In genomic region chr2:99545066-99545465, GRCh38 we compare ENCODE assay signal across 29 cellular contexts. TPM values are rescaled to one million over a fixed set of nuclear protein-coding genes. Genes with fewer than 3 reads are reported as not detected.
DNase-seq lines count a peak whose midpoint lies in the region; ATAC-seq and TF ChIP-seq lines count a peak whose summit lies in the region.
"Had no signal": no experiment of that assay in that cellular context is flagged by ENCODE, and none has a peak within 500 bp of the region (broad histone marks: within the 10 kb centered on the region; RNA-seq: fewer than 3 reads in every experiment).

No MANE protein-coding gene starts in this region.

- H3K4me1 Mint-ChIP-seq in GM23338, result peaks cover 18% of the 10 kb centered on the region
- no peaks in the 10 kb centered on the region for H3K4me1 Mint-ChIP-seq in CD8-positive, alpha-beta T cell (ENCODE audit: low read depth)
- H3K4me1 Mint-ChIP-seq: activated T-helper 17 cell treated with anti-CD3 and anti-CD28 coated beads, Interleukin-2, amount 50 U/mL, for 72 hours; T-cell had no signal

- H3K27me3 ChIP-seq in GM23338 (ENCODE audit: insufficient read depth) (no peaks in the 10 kb centered on the region), left lung (no peaks in the 10 kb centered on the region)
- no peaks in the 10 kb centered on the region for H3K27me3 ChIP-seq in CD8-positive, alpha-beta T cell (ENCODE audit: insufficient read depth, low read length)
- H3K27me3 ChIP-seq: BLaER1 treated with 17β-estradiol and CSF1 and Interleukin-3, amounts not matched to agents 10 nM and 100 nM; suprapubic skin; uterus had no signal

- DNase-seq in ACHN, result peak; percentile 25
- peak; percentile 16 for DNase-seq in GM23338 (ENCODE audit: low spot score)
- DNase-seq in astrocyte of the spinal cord (ENCODE audit: low read depth, low spot score), result peak; percentile 27
- no peak for DNase-seq in left lung
- no peak for DNase-seq in GM13976 (ENCODE audit: low spot score)
- DNase-seq in iPS-NIHi11 (ENCODE audit: low spot score), result no peak
- no peak for DNase-seq in CD8-positive, alpha-beta T cell
- no peak for DNase-seq in middle frontal gyrus (ENCODE audit: extremely low spot score, low spot score)
- DNase-seq: activated CD4-positive, alpha-beta T cell treated with anti-CD3 and anti-CD28 coated beads, Interleukin-2, amount 50 U/mL, for 48 hours; activated CD4-positive, CD25-positive, alpha-beta regulatory T cell; activated CD8-positive, alpha-beta memory T cell treated with anti-CD3 and anti-CD28 coated beads, Interleukin-2, amount 50 U/mL, for 4 hours; Calu3; effector memory CD4-positive, alpha-beta T cell; esophagus squamous epithelium; GOT3; naive B cell; NCI-H1436; NCI-H526; occipital lobe; stimulated activated naive B cell treated with anti-CD40 and anti-IgM and Interleukin-4, amounts not matched to agents 10 μg/mL and 1 μg/mL and 100 μg/mL, for 72 hours; T-cell; uterus had no signal

- peaks cover 6% of the 10 kb centered on the region; the same call in 1 of the 2 replicates for H3K4me1 ChIP-seq in GM23338 (ENCODE audit: insufficient read depth)
- H3K4me1 ChIP-seq in left lung, result no peaks in the 10 kb centered on the region
- H3K4me1 ChIP-seq in CD8-positive, alpha-beta T cell (ENCODE audit: insufficient read depth, low read length), result no peaks in the 10 kb centered on the region
- H3K4me1 ChIP-seq: A549, esophagus squamous epithelium, suprapubic skin had no signal

- H3K4me3 Mint-ChIP-seq in GM23338, result no peak overlapping the region
- H3K4me3 Mint-ChIP-seq in CD8-positive, alpha-beta T cell, result no peak overlapping the region
- H3K4me3 Mint-ChIP-seq: activated T-helper 17 cell treated with anti-CD3 and anti-CD28 coated beads, Interleukin-2, amount 50 U/mL, for 72 hours; stimulated activated naive B cell treated with anti-CD40 and anti-IgM and Interleukin-4, amounts not matched to agents 10 μg/mL and 1 μg/mL and 100 μg/mL, for 72 hours; T-cell had no signal

- H3F3A ChIP-seq in GM23338 (replicated peaks; ENCODE audit: low read depth), result no peaks in the 10 kb centered on the region

- TF ChIP-seq CTCF in GM23338 (conservative IDR thresholded peaks at IDR 0.05; ENCODE audit: low read depth in 2 of 2) (no peak), astrocyte of the spinal cord (IDR thresholded peaks at IDR 0.05; ENCODE audit: low read depth, low read length) (no peak), left lung (IDR thresholded peaks at IDR 0.05) (no peak), GM13976 (IDR thresholded peaks at IDR 0.05; ENCODE audit: borderline replicate concordance, control extremely low read depth, extremely low read depth, insufficient read depth, missing control alignments) (no peak)
- TF ChIP-seq CTCF in CD8-positive, alpha-beta T cell (IDR thresholded peaks at IDR 0.05), result no peak

- H3K27ac Mint-ChIP-seq in GM23338, result no peak overlapping the region
- H3K27ac Mint-ChIP-seq in CD8-positive, alpha-beta T cell, result no peak overlapping the region
- H3K27ac Mint-ChIP-seq: activated naive CD4-positive, alpha-beta T cell treated with anti-CD3 and anti-CD28 coated beads, Interleukin-2, amount 50 U/mL, for 72 hours; activated T-helper 17 cell treated with anti-CD3 and anti-CD28 coated beads, Interleukin-2, amount 50 U/mL, for 72 hours; T-cell had no signal

- intact Hi-C loops in left lung (cut with DNase I), result no loop called here
- intact Hi-C loops in CD8-positive, alpha-beta T cell (cut with DNase I, micrococcal nuclease), result no loop called here

- no peak overlapping the region for H2AFZ ChIP-seq in GM23338

- no peaks in the 10 kb centered on the region for H3K27me3 Mint-ChIP-seq in GM23338 (ENCODE audit: insufficient read depth, low read depth, poor library complexity)
- peaks cover 12% of the 10 kb centered on the region for H3K27me3 Mint-ChIP-seq in CD8-positive, alpha-beta T cell (ENCODE audit: low read depth)
- H3K27me3 Mint-ChIP-seq: naive B cell; stimulated activated naive B cell treated with anti-CD40 and anti-IgM and Interleukin-4, amounts not matched to agents 10 μg/mL and 1 μg/mL and 100 μg/mL, for 72 hours had no signal

- H3K27ac ChIP-seq in GM23338 (ENCODE audit: low read depth), result no peak overlapping the region
- H3K27ac ChIP-seq in left lung, result no peak overlapping the region
- H3K27ac ChIP-seq in CD8-positive, alpha-beta T cell (ENCODE audit: low read depth, low read length), result no peak overlapping the region
- H3K27ac ChIP-seq: A549; BLaER1 treated with 17β-estradiol and CSF1 and Interleukin-3, amounts not matched to agents 10 nM and 100 nM; esophagus squamous epithelium; KMS-11; suprapubic skin; uterus had no signal

- H3K36me3 Mint-ChIP-seq in GM23338 (ENCODE audit: low read depth), result no peaks in the 10 kb centered on the region
- peaks cover 2% of the 10 kb centered on the region for H3K36me3 Mint-ChIP-seq in CD8-positive, alpha-beta T cell
- H3K36me3 Mint-ChIP-seq: activated naive CD4-positive, alpha-beta T cell treated with anti-CD3 and anti-CD28 coated beads, Interleukin-2, amount 50 U/mL, for 72 hours had no signal

- H4K20me1 ChIP-seq in GM23338 (replicated peaks; ENCODE audit: insufficient read depth), result no peaks in the 10 kb centered on the region
- H4K20me1 ChIP-seq: BLaER1 treated with 17β-estradiol and CSF1 and Interleukin-3, amounts not matched to agents 10 nM and 100 nM had no signal

- CTCF ChIA-PET in CD8-positive, alpha-beta T cell (lab: Charles Lee), result interaction anchor here (1.2 kb wide), 1 partner anchor 14 kb away, joined by 7 read pairs; no protein-coding TSS in a partner anchor

- H3K9me3 Mint-ChIP-seq in GM23338, result no peaks in the 10 kb centered on the region
- no peaks in the 10 kb centered on the region for H3K9me3 Mint-ChIP-seq in CD8-positive, alpha-beta T cell
- H3K9me3 Mint-ChIP-seq: activated naive CD4-positive, alpha-beta T cell treated with anti-CD3 and anti-CD28 coated beads, Interleukin-2, amount 50 U/mL, for 72 hours; activated T-helper 17 cell treated with anti-CD3 and anti-CD28 coated beads, Interleukin-2, amount 50 U/mL, for 72 hours; naive B cell; stimulated activated naive B cell treated with anti-CD40 and anti-IgM and Interleukin-4, amounts not matched to agents 10 μg/mL and 1 μg/mL and 100 μg/mL, for 72 hours; T-cell had no signal

- H3K4me2 ChIP-seq in GM23338, result no peak overlapping the region
- H3K4me2 ChIP-seq: A549; BLaER1 treated with 17β-estradiol and CSF1 and Interleukin-3, amounts not matched to agents 10 nM and 100 nM; KMS-11; smooth muscle cell had no signal

- H3K4me3 ChIP-seq in GM23338 (no peak overlapping the region), astrocyte of the spinal cord (ENCODE audit: low read depth, low read length) (no peak overlapping the region), left lung (no peak overlapping the region)
- no peak overlapping the region for H3K4me3 ChIP-seq in CD8-positive, alpha-beta T cell (ENCODE audit: low read depth, low read length)
- H3K4me3 ChIP-seq: A549; BLaER1 treated with 17β-estradiol and CSF1 and Interleukin-3, amounts not matched to agents 10 nM and 100 nM; esophagus squamous epithelium; smooth muscle cell; suprapubic skin; uterus had no signal

- no peaks in the 10 kb centered on the region for H3K36me3 ChIP-seq in GM23338 (ENCODE audit: insufficient read depth)
- H3K36me3 ChIP-seq in left lung, result peaks cover 0 to 5% of the 10 kb centered on the region in 2 donors
- H3K36me3 ChIP-seq in CD8-positive, alpha-beta T cell (ENCODE audit: insufficient read depth, low read length), result no peaks in the 10 kb centered on the region
- H3K36me3 ChIP-seq: esophagus squamous epithelium, suprapubic skin, uterus had no signal

- ATAC-seq in GM23338 (no peak), left lung (peak; percentile 79)
- no peak for ATAC-seq in CD8-positive, alpha-beta T cell
- ATAC-seq: A549; activated naive CD4-positive, alpha-beta T cell treated with anti-CD3 and anti-CD28 coated beads, Interleukin-2, amount 50 U/mL, for 72 hours; activated T-helper 17 cell treated with anti-CD3 and anti-CD28 coated beads, Interleukin-2, amount 50 U/mL, for 72 hours; stimulated activated naive B cell treated with anti-CD40 and anti-IgM and Interleukin-4, amounts not matched to agents 10 μg/mL and 1 μg/mL and 100 μg/mL, for 72 hours; T-cell had no signal

- in situ Hi-C loops in ACHN (cut with HindIII; ENCODE audit: low pct_ligation_motif_present, low pct_unique_long_range_greater_than_20kb, low sequenced_read_pairs), result no loop called here
- in situ Hi-C loops in astrocyte of the spinal cord (cut with HindIII; ENCODE audit: low sequenced_read_pairs), result no loop called here
- in situ Hi-C loops in GM13976 (cut with MboI; ENCODE audit: low sequenced_read_pairs, unreplicated experiment), result no loop called here

- POLR2A ChIA-PET in CD8-positive, alpha-beta T cell (lab: Charles Lee), result no interaction called here

- peaks cover 10% of the 10 kb centered on the region; the same call in 1 of the 2 replicates for H3K9me2 ChIP-seq in GM23338 (ENCODE audit: insufficient read depth)

- no peaks in the 10 kb centered on the region for H3K79me2 ChIP-seq in GM23338 (replicated peaks; ENCODE audit: insufficient read depth)

- no peaks in the 10 kb centered on the region for H3K9me3 ChIP-seq in left lung
- H3K9me3 ChIP-seq in CD8-positive, alpha-beta T cell (ENCODE audit: low read length), result no peaks in the 10 kb centered on the region
- H3K9me3 ChIP-seq: A549; BLaER1 treated with 17β-estradiol and CSF1 and Interleukin-3, amounts not matched to agents 10 nM and 100 nM; esophagus squamous epithelium; suprapubic skin; uterus had no signal

TF ChIP-seq in GM23338, 12 proteins besides CTCF, POLR2A, EP300 and RAD21 (continues in another document):
- TF ChIP-seq EZH2phosphoT487 (IDR thresholded peaks at IDR 0.05; ENCODE audit: unreplicated experiment) (no peak), EZH2 (IDR thresholded peaks at IDR 0.05; ENCODE audit: low read depth, unreplicated experiment) (no peak), NANOG (IDR thresholded peaks at IDR 0.05; ENCODE audit: borderline replicate concordance) (no peak), ZNF114 (CRISPR knock-in tag; IDR thresholded peaks at IDR 0.05) (no peak), CREB1 (CRISPR knock-in tag; IDR thresholded peaks at IDR 0.05; ENCODE audit: low read depth) (no peak), ZNF331 (CRISPR knock-in tag; IDR thresholded peaks at IDR 0.05; ENCODE audit: low read depth) (no peak), STAT1 (IDR thresholded peaks at IDR 0.05; ENCODE audit: unreplicated experiment) (no peak), POLR2AphosphoS5 (IDR thresholded peaks at IDR 0.05; ENCODE audit: low read depth) (no peak), JUNB (IDR thresholded peaks at IDR 0.05; ENCODE audit: unreplicated experiment) (no peak)

RNA-seq across cellular contexts. Expression of gene REV1, which starts 55.2 kb away (rescaled TPM):
- total RNA-seq in GM23338 (2014; rRNA removed; shearing (Covaris generic)), result 39.1 and 46.7 TPM in 2 replicates
- 30.2 and 32.9 TPM in 2 replicates for polyA plus RNA-seq in GM23338 (2016; fragmentation: Nextera tagmentation; extraction: Ambion mirVana)
- total RNA-seq in left lung, result 10 to 100 TPM; 43.7 to 51.1 TPM
- 10 to 100 TPM; 39.3 to 42.3 TPM for total RNA-seq in CD8-positive, alpha-beta T cell

Comparison
In these comparisons a context has a peak if more than half of its experiments do, and no peak if none do; other contexts are left out.
1. DNase-seq: peak in ACHN (single experiment), GM23338 (single experiment) and astrocyte of the spinal cord (single experiment); none in left lung (0 of 2), GM13976 (single experiment), iPS-NIHi11 (single experiment), CD8-positive, alpha-beta T cell (0 of 7) and middle frontal gyrus (single experiment).